1 cellular context compared by ENCODE assay signal in genomic region chr6:2845880-2846208, GRCh38.
TF ChIP-seq lines count a peak whose summit lies in the region.

No MANE protein-coding gene starts in this region.

TF ChIP-seq in endothelial cell of umbilical vein, 7 proteins besides CTCF, POLR2A, EP300 and RAD21 (continued from another document):
- TF ChIP-seq GATA2 (IDR thresholded peaks at IDR 0.05; ENCODE audit: insufficient read depth, insufficient read length, low read depth, low read length) (no peak), POLR2AphosphoS5 (IDR thresholded peaks at IDR 0.05; ENCODE audit: insufficient read depth, low read depth, low read length) (no peak), FOS (IDR thresholded peaks at IDR 0.05; ENCODE audit: borderline replicate concordance, insufficient read depth, low read length) (no peak), EZH2 (IDR thresholded peaks at IDR 0.05; ENCODE audit: borderline replicate concordance, low read depth, low read length, severe bottlenecking) (no peak), JUN (IDR thresholded peaks at IDR 0.05; ENCODE audit: borderline replicate concordance, insufficient read depth, insufficient read length, low read depth) (no peak)
TF ChIP-seq in endothelial cell of umbilical vein: peak in this region for 0.
